Comparison of ENCODE assay signal across 1 cellular context in the genomic region with DNA sequence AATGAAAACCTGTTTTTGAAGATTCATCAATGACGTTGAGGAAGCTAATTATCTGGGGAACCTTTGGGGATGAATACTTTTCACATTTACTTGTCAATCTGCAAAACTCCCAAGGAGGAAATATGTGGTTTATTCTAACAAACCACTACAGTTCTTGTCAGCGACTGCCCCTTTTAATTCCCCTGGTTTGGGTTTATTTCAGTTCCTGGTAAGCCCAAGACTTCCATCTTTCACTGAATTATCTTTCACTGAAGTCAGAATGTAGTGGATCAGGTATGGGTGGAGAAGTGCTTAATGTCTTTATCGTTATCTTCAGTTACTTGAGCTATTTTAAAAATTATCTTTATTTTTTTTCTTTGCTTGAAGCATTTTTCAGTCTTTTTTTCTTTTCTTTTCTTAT.
TF ChIP-seq lines count a peak whose summit lies in the region.

No MANE protein-coding gene starts in this region.

TF ChIP-seq in endothelial cell of umbilical vein, 7 proteins besides CTCF, POLR2A, EP300 and RAD21:
- TF ChIP-seq MYC (IDR thresholded peaks at IDR 0.05; ENCODE audit: low read depth, low read length) (no peak), POLR2AphosphoS5 (IDR thresholded peaks at IDR 0.05; ENCODE audit: insufficient read depth, low read depth, low read length) (no peak), JUN (IDR thresholded peaks at IDR 0.05; ENCODE audit: borderline replicate concordance, insufficient read depth, insufficient read length, low read depth) (no peak), GATA2 (IDR thresholded peaks at IDR 0.05; ENCODE audit: insufficient read depth, insufficient read length, low read depth, low read length) (no peak)
